Comparison of ENCODE assay signal across 13 cellular contexts in genomic region chr18:58578321-58578720, GRCh38. TPM values are rescaled to one million over a fixed set of nuclear protein-coding genes. Genes with fewer than 3 reads are reported as not detected.
DNase-seq lines count a peak whose midpoint lies in the region; ATAC-seq and TF ChIP-seq lines count a peak whose summit lies in the region.
"Had no signal": no experiment of that assay in that cellular context is flagged by ENCODE, and none has a peak within 500 bp of the region (broad histone marks: within the 10 kb centered on the region; RNA-seq: fewer than 3 reads in every experiment).

No MANE protein-coding gene starts in this region.

- intact Hi-C loops in activated naive CD4-positive, alpha-beta T cell treated with anti-CD3 and anti-CD28 coated beads for 36 hours (cut with micrococcal nuclease), result loop anchor here (2.0 kb wide), 3 partner anchors 26 to 36 kb away; no protein-coding TSS in a partner anchor
- intact Hi-C loops in heart right ventricle (cut with DNase I), result no loop called here

- DNase-seq in activated naive CD4-positive, alpha-beta T cell treated with anti-CD3 and anti-CD28 coated beads for 36 hours, result no peak
- DNase-seq in activated naive CD4-positive, alpha-beta T cell treated with Interleukin-2 at 50 U/mL for 16 hours, result no peak
- DNase-seq in SJCRH30 (peak; percentile 50 to 89), heart right ventricle (no peak), NCI-H1436 treated with DMSO at 0.1 percent for 48 hours (lab: John Stamatoyannopoulos, UW) (no peak)
- no peak for DNase-seq in stimulated activated naive CD8-positive, alpha-beta T cell treated with anti-CD3 and anti-CD28 coated beads, Interleukin-15, amount 100 ng/mL, for 72 hours
- DNase-seq in stimulated activated CD4-positive, alpha-beta T cell treated with anti-CD3 and anti-CD28 coated beads, Interleukin-4, amount 100 ng/mL, for 24 hours, result no peak
- DNase-seq: activated gamma-delta T cell treated with Interleukin-2 at 50 U/mL for 16 hours, H9 had no signal

- CTCF ChIA-PET in activated naive CD4-positive, alpha-beta T cell treated with anti-CD3 and anti-CD28 coated beads for 36 hours (lab: Charles Lee), result interaction anchor here (1.0 kb wide), 1 partner anchor 48 kb away, joined by 3 read pairs; no protein-coding TSS in a partner anchor

- H3K27me3 Mint-ChIP-seq in activated naive CD4-positive, alpha-beta T cell treated with anti-CD3 and anti-CD28 coated beads for 36 hours (ENCODE audit: low read depth), result peaks cover 2% of the 10 kb centered on the region
- no peaks in the 10 kb centered on the region for H3K27me3 Mint-ChIP-seq in stimulated activated naive CD8-positive, alpha-beta T cell treated with anti-CD3 and anti-CD28 coated beads, Interleukin-15, amount 100 ng/mL, for 72 hours

- H3K4me3 ChIP-seq in SJCRH30 (peak overlapping the region; percentile 46), heart right ventricle (peak overlapping the region in 1 of 10 donors; percentile 20)

- no peaks in the 10 kb centered on the region for H3K9me3 Mint-ChIP-seq in activated naive CD4-positive, alpha-beta T cell treated with anti-CD3 and anti-CD28 coated beads for 36 hours
- peaks cover 0 to 9% of the 10 kb centered on the region in 2 donors for H3K9me3 Mint-ChIP-seq in stimulated activated naive CD8-positive, alpha-beta T cell treated with anti-CD3 and anti-CD28 coated beads, Interleukin-15, amount 100 ng/mL, for 72 hours
- H3K9me3 Mint-ChIP-seq: T-helper 2 cell treated with Interferon-gamma antibody and Interleukin-4, amounts not matched to agents 5 μg/mL and 100 μg/mL, for 36 hours had no signal

- no peaks in the 10 kb centered on the region for H3K36me3 Mint-ChIP-seq in activated naive CD4-positive, alpha-beta T cell treated with anti-CD3 and anti-CD28 coated beads for 36 hours (ENCODE audit: low read depth)

- H3K36me3 ChIP-seq in SJCRH30, result no peaks in the 10 kb centered on the region
- peaks cover 0 to 6% (median 0%) of the 10 kb centered on the region in 9 donors for H3K36me3 ChIP-seq in heart right ventricle

- TF ChIP-seq CTCF in heart right ventricle (IDR thresholded peaks at IDR 0.05), result no peak

- peaks cover 22% of the 10 kb centered on the region for H3K4me1 Mint-ChIP-seq in activated naive CD4-positive, alpha-beta T cell treated with anti-CD3 and anti-CD28 coated beads for 36 hours (ENCODE audit: low read depth)
- peaks cover 26% of the 10 kb centered on the region for H3K4me1 Mint-ChIP-seq in stimulated activated naive CD8-positive, alpha-beta T cell treated with anti-CD3 and anti-CD28 coated beads, Interleukin-15, amount 100 ng/mL, for 72 hours

- H3K4me1 ChIP-seq in SJCRH30, result peaks cover 35% of the 10 kb centered on the region
- H3K4me1 ChIP-seq in heart right ventricle, result peaks cover 0 to 39% (median 10%) of the 10 kb centered on the region in 9 donors

- WGBS in heart right ventricle, 2 donors, result 13 to 23% methylated on average over 1 of the region's 1 CpG

- ATAC-seq in heart right ventricle, result peak in 3 of 8 donors; percentile 28 to 52 (median 43)
- no peak for ATAC-seq in stimulated activated naive CD8-positive, alpha-beta T cell treated with anti-CD3 and anti-CD28 coated beads, Interleukin-15, amount 100 ng/mL, for 72 hours
- no peak for ATAC-seq in HG03354 (IDR thresholded peaks at IDR 0.05; ENCODE audit: poor library complexity, severe bottlenecking, unreplicated experiment)

- H3K27ac ChIP-seq in SJCRH30 (peak overlapping the region; percentile 74), heart right ventricle (peak overlapping the region in 6 of 10 donors; percentile 54 to 63 (median 61))
- H3K27ac ChIP-seq: C4-2B had no signal

- H3K4me3 Mint-ChIP-seq in activated naive CD4-positive, alpha-beta T cell treated with anti-CD3 and anti-CD28 coated beads for 36 hours, result peak overlapping the region; percentile 55
- H3K4me3 Mint-ChIP-seq in stimulated activated naive CD8-positive, alpha-beta T cell treated with anti-CD3 and anti-CD28 coated beads, Interleukin-15, amount 100 ng/mL, for 72 hours, result peak overlapping the region; percentile 71 to 82
- H3K4me3 Mint-ChIP-seq: H9; T-helper 2 cell treated with Interferon-gamma antibody and Interleukin-4, amounts not matched to agents 5 μg/mL and 100 μg/mL, for 36 hours had no signal

- H3K27me3 ChIP-seq in SJCRH30 (no peaks in the 10 kb centered on the region), heart right ventricle (no peaks in the 10 kb centered on the region)
- H3K27me3 ChIP-seq: foreskin keratinocyte had no signal

- H3K27ac Mint-ChIP-seq in activated naive CD4-positive, alpha-beta T cell treated with anti-CD3 and anti-CD28 coated beads for 36 hours, result no peak overlapping the region
- H3K27ac Mint-ChIP-seq in stimulated activated naive CD8-positive, alpha-beta T cell treated with anti-CD3 and anti-CD28 coated beads, Interleukin-15, amount 100 ng/mL, for 72 hours, result peak overlapping the region in 1 of 2 donors; percentile 94
- H3K27ac Mint-ChIP-seq: T-helper 2 cell treated with Interferon-gamma antibody and Interleukin-4, amounts not matched to agents 5 μg/mL and 100 μg/mL, for 36 hours had no signal

- no peaks in the 10 kb centered on the region for H3K9me3 ChIP-seq in SJCRH30 (replicated peaks)
- H3K9me3 ChIP-seq in heart right ventricle, result no peaks in the 10 kb centered on the region

RNA-seq across cellular contexts. Expression of gene ALPK2, which starts 50.6 kb away (rescaled TPM):
- 1 to 10 TPM; 1.3 to 1.4 TPM for total RNA-seq in activated naive CD4-positive, alpha-beta T cell treated with anti-CD3 and anti-CD28 coated beads for 36 hours
- 1.2 and 1.4 TPM in 2 replicates for total RNA-seq in SJCRH30 (2014; rRNA removed; shearing (Covaris generic))
- 100 to 1,000 TPM; 166 to 271 (median 216) TPM for total RNA-seq in heart right ventricle
- 10 to 100 TPM in 1 of 2 donors, 1 to 10 TPM in 1; 7.8 to 39.5 TPM for polyA plus RNA-seq in heart right ventricle

Comparison
In these comparisons a context has a peak if more than half of its experiments do, and no peak if none do; other contexts are left out.
1. DNase-seq: peak in SJCRH30 (2 of 2); none in activated naive CD4-positive, alpha-beta T cell treated with anti-CD3 and anti-CD28 coated beads for 36 hours (single experiment), activated naive CD4-positive, alpha-beta T cell treated with Interleukin-2 at 50 U/mL for 16 hours (single experiment), heart right ventricle (0 of 2), stimulated activated naive CD8-positive, alpha-beta T cell treated with anti-CD3 and anti-CD28 coated beads, Interleukin-15, amount 100 ng/mL, for 72 hours (0 of 2), NCI-H1436 treated with DMSO at 0.1 percent for 48 hours (single experiment) and stimulated activated CD4-positive, alpha-beta T cell treated with anti-CD3 and anti-CD28 coated beads, Interleukin-4, amount 100 ng/mL, for 24 hours (single experiment).
2. RNA of gene ALPK2, which starts 50.6 kb away (total RNA-seq): 166 to 271 TPM in heart right ventricle; 1.3 to 1.4 TPM in activated naive CD4-positive, alpha-beta T cell treated with anti-CD3 and anti-CD28 coated beads for 36 hours and 1.2 to 1.4 TPM in SJCRH30; every median in the first group is over 10 times any median in the second.